ENCODE assay signal across 19 cellular contexts in the genomic region with DNA sequence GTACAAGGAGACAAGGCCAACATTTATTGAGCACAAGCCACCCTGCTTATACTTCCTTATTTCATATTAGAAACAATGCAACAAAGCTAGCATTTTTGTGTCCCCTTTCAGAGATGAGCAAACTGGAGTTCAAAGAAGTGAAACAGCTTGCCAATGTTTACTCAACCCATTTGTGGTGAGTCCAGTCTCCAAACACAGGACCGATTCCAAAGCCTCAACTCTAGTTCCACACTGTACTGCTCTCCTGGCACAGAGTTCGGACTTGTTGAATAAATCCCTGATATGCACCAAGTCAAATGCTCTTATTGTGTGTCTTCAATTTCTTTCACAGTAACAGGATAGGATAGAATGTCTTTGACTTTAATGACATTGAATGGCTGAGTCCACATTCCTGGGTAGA.
"Had no signal": no experiment of that assay in that cellular context is flagged by ENCODE, and none has a peak within 500 bp of the region (broad histone marks: within the 10 kb centered on the region; RNA-seq: fewer than 3 reads in every experiment).

No MANE protein-coding gene starts in this region.

- H3K4me3 ChIP-seq: breast epithelium, lower lobe of right lung, sigmoid colon, tibial artery, vagina had no signal

- H3K27me3 ChIP-seq: breast epithelium, sigmoid colon, tibial artery, vagina had no signal

- H3K4me1 Mint-ChIP-seq: activated naive CD4-positive, alpha-beta T cell treated with anti-CD3 and anti-CD28 coated beads, Interleukin-2, amount 50 U/mL, for 24 hours had no signal

- H3K9me3 Mint-ChIP-seq: activated CD8-positive, alpha-beta T cell treated with anti-CD3 and anti-CD28 coated beads for 36 hours; activated naive CD4-positive, alpha-beta T cell treated with anti-CD3 and anti-CD28 coated beads, Interleukin-2, amount 50 U/mL, for 24 hours; activated T-cell treated with anti-CD3 and anti-CD28 coated beads, Interleukin-2, amount 50 U/mL, for 4 hours had no signal

- H3K4me3 Mint-ChIP-seq: activated CD8-positive, alpha-beta T cell treated with anti-CD3 and anti-CD28 coated beads for 36 hours; activated naive CD4-positive, alpha-beta T cell treated with anti-CD3 and anti-CD28 coated beads, Interleukin-2, amount 50 U/mL, for 24 hours; activated T-cell treated with anti-CD3 and anti-CD28 coated beads, Interleukin-2, amount 50 U/mL, for 4 hours; immature natural killer cell; stimulated activated effector memory CD8-positive, alpha-beta T cell treated with anti-CD3 and anti-CD28 coated beads, Interleukin-12 subunit alpha, Interleukin-12 subunit beta, amount 100 ng/mL, for 72 hours; WTC11 had no signal

- H3K36me3 Mint-ChIP-seq: activated naive CD4-positive, alpha-beta T cell treated with anti-CD3 and anti-CD28 coated beads, Interleukin-2, amount 50 U/mL, for 24 hours; immature natural killer cell; stimulated activated effector memory CD8-positive, alpha-beta T cell treated with anti-CD3 and anti-CD28 coated beads, Interleukin-12 subunit alpha, Interleukin-12 subunit beta, amount 100 ng/mL, for 72 hours; WTC11 had no signal

- H3K36me3 ChIP-seq: breast epithelium, lower lobe of right lung, sigmoid colon, tibial artery, vagina had no signal

- ATAC-seq: activated CD8-positive, alpha-beta T cell treated with anti-CD3 and anti-CD28 coated beads for 36 hours; activated T-cell treated with anti-CD3 and anti-CD28 coated beads, Interleukin-2, amount 50 U/mL, for 4 hours; lower lobe of right lung; stimulated activated effector memory CD8-positive, alpha-beta T cell treated with anti-CD3 and anti-CD28 coated beads, Interleukin-12 subunit alpha, Interleukin-12 subunit beta, amount 100 ng/mL, for 72 hours; WTC11 had no signal

- H3K9me3 ChIP-seq: breast epithelium, lower lobe of right lung, sigmoid colon, tibial artery, vagina had no signal

- DNase-seq: activated CD4-positive, alpha-beta T cell treated with anti-CD3 and anti-CD28 coated beads for 4 hours; activated CD8-positive, alpha-beta T cell treated with anti-CD3 and anti-CD28 coated beads for 36 hours; activated effector memory CD4-positive, alpha-beta T cell treated with Interleukin-2 at 50 U/mL for 16 hours; activated T-cell treated with anti-CD3 and anti-CD28 coated beads, Interleukin-2, amount 50 U/mL, for 4 hours; amniotic stem cell; cerebellar nuclear complex; effector memory CD4-positive, alpha-beta T cell; foreskin melanocyte; head of caudate nucleus; immature natural killer cell; lower lobe of right lung; sigmoid colon; stimulated activated CD4-positive, alpha-beta T cell treated with anti-CD3 and anti-CD28 coated beads, Interleukin-2, amount 100 ng/mL, for 24 hours; tibial artery had no signal

- H3K4me1 ChIP-seq: breast epithelium, vagina had no signal

- H3K27ac ChIP-seq: breast epithelium, lower lobe of right lung, sigmoid colon, tibial artery, vagina had no signal

- H3K27ac Mint-ChIP-seq: activated CD8-positive, alpha-beta T cell treated with anti-CD3 and anti-CD28 coated beads for 36 hours; activated naive CD4-positive, alpha-beta T cell treated with anti-CD3 and anti-CD28 coated beads, Interleukin-2, amount 50 U/mL, for 24 hours; immature natural killer cell; stimulated activated effector memory CD8-positive, alpha-beta T cell treated with anti-CD3 and anti-CD28 coated beads, Interleukin-12 subunit alpha, Interleukin-12 subunit beta, amount 100 ng/mL, for 72 hours had no signal
